ENCODE assay signal across 1 cellular context in the genomic region with DNA sequence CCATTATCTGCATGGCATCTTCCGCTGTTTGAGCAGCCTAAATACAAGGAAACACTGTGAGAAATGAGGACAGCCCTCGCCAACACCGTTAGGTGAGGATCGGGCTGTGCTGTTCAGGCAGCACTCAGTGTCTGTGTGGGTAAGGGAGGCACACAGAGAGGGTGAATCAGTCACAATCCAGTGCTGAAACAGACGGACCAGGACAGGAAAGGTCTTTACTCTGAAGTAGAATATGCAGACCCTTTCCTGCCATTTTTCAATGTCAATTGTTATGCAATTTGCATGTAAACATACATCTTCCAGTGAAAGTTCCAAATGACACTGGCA.
TF ChIP-seq lines count a peak whose summit lies in the region.

No MANE protein-coding gene starts in this region.

TF ChIP-seq in SK-N-SH treated with all-trans-retinoic acid at 6 μM for 48 hours, 23 proteins besides CTCF, POLR2A, EP300 and RAD21 (continued from another document):
- TF ChIP-seq CSRNP3 (CRISPR knock-in tag; IDR thresholded peaks at IDR 0.05) (no peak), CSDC2 (CRISPR knock-in tag; IDR thresholded peaks at IDR 0.05) (no peak), TCF4 (CRISPR knock-in tag; IDR thresholded peaks at IDR 0.05; ENCODE audit: borderline replicate concordance) (no peak)
- TF ChIP-seq, protein P1, sequence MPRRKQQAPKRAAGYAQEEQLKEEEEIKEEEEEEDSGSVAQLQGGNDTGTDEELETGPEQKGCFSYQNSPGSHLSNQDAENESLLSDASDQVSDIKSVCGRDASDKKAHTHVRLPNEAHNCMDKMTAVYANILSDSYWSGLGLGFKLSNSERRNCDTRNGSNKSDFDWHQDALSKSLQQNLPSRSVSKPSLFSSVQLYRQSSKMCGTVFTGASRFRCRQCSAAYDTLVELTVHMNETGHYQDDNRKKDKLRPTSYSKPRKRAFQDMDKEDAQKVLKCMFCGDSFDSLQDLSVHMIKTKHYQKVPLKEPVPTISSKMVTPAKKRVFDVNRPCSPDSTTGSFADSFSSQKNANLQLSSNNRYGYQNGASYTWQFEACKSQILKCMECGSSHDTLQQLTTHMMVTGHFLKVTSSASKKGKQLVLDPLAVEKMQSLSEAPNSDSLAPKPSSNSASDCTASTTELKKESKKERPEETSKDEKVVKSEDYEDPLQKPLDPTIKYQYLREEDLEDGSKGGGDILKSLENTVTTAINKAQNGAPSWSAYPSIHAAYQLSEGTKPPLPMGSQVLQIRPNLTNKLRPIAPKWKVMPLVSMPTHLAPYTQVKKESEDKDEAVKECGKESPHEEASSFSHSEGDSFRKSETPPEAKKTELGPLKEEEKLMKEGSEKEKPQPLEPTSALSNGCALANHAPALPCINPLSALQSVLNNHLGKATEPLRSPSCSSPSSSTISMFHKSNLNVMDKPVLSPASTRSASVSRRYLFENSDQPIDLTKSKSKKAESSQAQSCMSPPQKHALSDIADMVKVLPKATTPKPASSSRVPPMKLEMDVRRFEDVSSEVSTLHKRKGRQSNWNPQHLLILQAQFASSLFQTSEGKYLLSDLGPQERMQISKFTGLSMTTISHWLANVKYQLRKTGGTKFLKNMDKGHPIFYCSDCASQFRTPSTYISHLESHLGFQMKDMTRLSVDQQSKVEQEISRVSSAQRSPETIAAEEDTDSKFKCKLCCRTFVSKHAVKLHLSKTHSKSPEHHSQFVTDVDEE (CRISPR knock-in tag; IDR thresholded peaks at IDR 0.05): no peak
